Comparison of ENCODE assay signal across 12 cellular contexts in the genomic region with DNA sequence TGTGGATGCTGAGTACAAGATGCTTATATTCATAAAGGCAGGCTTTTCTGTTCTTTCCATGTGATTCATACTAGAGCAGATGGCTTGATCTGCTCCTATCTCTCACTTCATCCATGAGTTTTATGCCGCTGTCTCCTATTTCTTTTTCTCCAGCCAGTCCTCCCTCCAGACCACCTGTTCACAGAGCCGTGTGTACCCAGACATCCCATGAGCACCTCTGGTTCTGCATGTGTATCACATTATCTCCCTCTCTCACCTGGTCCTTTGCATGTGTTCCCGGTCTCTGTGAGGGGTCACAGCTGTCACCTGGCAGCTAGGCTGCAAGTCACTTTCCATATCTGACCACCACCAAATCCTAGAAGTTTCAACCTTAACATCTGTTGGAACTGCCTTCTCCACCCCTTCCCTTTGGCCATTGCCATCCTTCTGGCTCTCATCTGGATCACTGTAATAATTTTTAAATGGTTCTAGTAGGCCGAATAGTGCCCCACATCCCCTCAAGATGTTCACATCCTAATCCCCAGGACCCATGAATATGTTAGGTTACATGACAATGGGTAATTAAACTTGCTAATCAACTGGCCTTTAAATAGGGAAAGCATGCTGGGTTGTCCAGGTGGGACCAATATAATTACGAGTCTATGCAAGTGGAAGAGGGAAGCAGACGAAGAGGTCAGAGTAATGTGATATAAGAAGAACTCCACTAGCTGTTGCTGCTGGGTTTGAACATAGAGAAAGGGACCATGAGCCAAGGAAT.
"Had no signal": no experiment of that assay in that cellular context is flagged by ENCODE, and none has a peak within 500 bp of the region (broad histone marks: within the 10 kb centered on the region; RNA-seq: fewer than 3 reads in every experiment).

No MANE protein-coding gene starts in this region.

- H3K79me2 ChIP-seq: parathyroid adenoma had no signal

- H3K36me3 Mint-ChIP-seq: mesothelial cell of epicardium had no signal

- H3K4me1 ChIP-seq: heart right ventricle, parathyroid adenoma had no signal

- H3K9me3 ChIP-seq: heart right ventricle, thoracic aorta had no signal

- H3K4me3 ChIP-seq: coronary artery, heart right ventricle, thoracic aorta had no signal

- H3K27ac Mint-ChIP-seq: activated CD4-positive, alpha-beta T cell treated with anti-CD3 and anti-CD28 coated beads for 36 hours; activated CD8-positive, alpha-beta T cell treated with anti-CD3 and anti-CD28 coated beads, Interleukin-2, amount 10 ng/mL, durations not matched to agents 7 days and 5 days; activated naive CD4-positive, alpha-beta T cell treated with anti-CD3 and anti-CD28 coated beads for 36 hours; mesothelial cell of epicardium; stimulated activated naive CD8-positive, alpha-beta T cell treated with anti-CD3 and anti-CD28 coated beads, Interleukin-15, amount 100 ng/mL, for 72 hours had no signal

- H3K27ac ChIP-seq: coronary artery, heart right ventricle, parathyroid adenoma, thoracic aorta had no signal

- ATAC-seq: activated CD4-positive, alpha-beta T cell treated with anti-CD3 and anti-CD28 coated beads for 36 hours; activated CD8-positive, alpha-beta T cell treated with anti-CD3 and anti-CD28 coated beads, Interleukin-2, amount 10 ng/mL, durations not matched to agents 7 days and 5 days; heart right ventricle; stimulated activated naive CD8-positive, alpha-beta T cell treated with anti-CD3 and anti-CD28 coated beads, Interleukin-15, amount 100 ng/mL, for 72 hours had no signal

- H3K9ac ChIP-seq: parathyroid adenoma had no signal

- H3K4me1 Mint-ChIP-seq: stimulated activated naive CD8-positive, alpha-beta T cell treated with anti-CD3 and anti-CD28 coated beads, Interleukin-15, amount 100 ng/mL, for 72 hours had no signal

- H3K4me3 Mint-ChIP-seq: activated CD4-positive, alpha-beta T cell treated with anti-CD3 and anti-CD28 coated beads for 36 hours; activated CD8-positive, alpha-beta T cell treated with anti-CD3 and anti-CD28 coated beads, Interleukin-2, amount 10 ng/mL, durations not matched to agents 7 days and 5 days; activated naive CD4-positive, alpha-beta T cell treated with anti-CD3 and anti-CD28 coated beads for 36 hours; mesothelial cell of epicardium; stimulated activated naive CD8-positive, alpha-beta T cell treated with anti-CD3 and anti-CD28 coated beads, Interleukin-15, amount 100 ng/mL, for 72 hours had no signal

- H2AFZ ChIP-seq: parathyroid adenoma had no signal

- H3K36me3 ChIP-seq: heart right ventricle, thoracic aorta had no signal

- DNase-seq: activated CD4-positive, alpha-beta T cell treated with anti-CD3 and anti-CD28 coated beads for 36 hours; activated CD8-positive, alpha-beta memory T cell treated with anti-CD3 and anti-CD28 coated beads, Interleukin-2, amount 50 U/mL, for 48 hours; activated CD8-positive, alpha-beta T cell treated with anti-CD3 and anti-CD28 coated beads, Interleukin-2, amount 10 ng/mL, durations not matched to agents 7 days and 5 days; activated naive CD4-positive, alpha-beta T cell treated with anti-CD3 and anti-CD28 coated beads for 36 hours; effector CD4-positive, alpha-beta T cell; heart right ventricle; stimulated activated CD4-positive, alpha-beta T cell treated with anti-CD3 and anti-CD28 coated beads, Interleukin-2, amount 100 ng/mL, for 48 hours; stimulated activated naive CD8-positive, alpha-beta T cell treated with anti-CD3 and anti-CD28 coated beads, Interleukin-15, amount 100 ng/mL, for 72 hours had no signal

- H3K9me3 Mint-ChIP-seq: activated naive CD4-positive, alpha-beta T cell treated with anti-CD3 and anti-CD28 coated beads for 36 hours; mesothelial cell of epicardium; stimulated activated naive CD8-positive, alpha-beta T cell treated with anti-CD3 and anti-CD28 coated beads, Interleukin-15, amount 100 ng/mL, for 72 hours had no signal
